In the genomic region with DNA sequence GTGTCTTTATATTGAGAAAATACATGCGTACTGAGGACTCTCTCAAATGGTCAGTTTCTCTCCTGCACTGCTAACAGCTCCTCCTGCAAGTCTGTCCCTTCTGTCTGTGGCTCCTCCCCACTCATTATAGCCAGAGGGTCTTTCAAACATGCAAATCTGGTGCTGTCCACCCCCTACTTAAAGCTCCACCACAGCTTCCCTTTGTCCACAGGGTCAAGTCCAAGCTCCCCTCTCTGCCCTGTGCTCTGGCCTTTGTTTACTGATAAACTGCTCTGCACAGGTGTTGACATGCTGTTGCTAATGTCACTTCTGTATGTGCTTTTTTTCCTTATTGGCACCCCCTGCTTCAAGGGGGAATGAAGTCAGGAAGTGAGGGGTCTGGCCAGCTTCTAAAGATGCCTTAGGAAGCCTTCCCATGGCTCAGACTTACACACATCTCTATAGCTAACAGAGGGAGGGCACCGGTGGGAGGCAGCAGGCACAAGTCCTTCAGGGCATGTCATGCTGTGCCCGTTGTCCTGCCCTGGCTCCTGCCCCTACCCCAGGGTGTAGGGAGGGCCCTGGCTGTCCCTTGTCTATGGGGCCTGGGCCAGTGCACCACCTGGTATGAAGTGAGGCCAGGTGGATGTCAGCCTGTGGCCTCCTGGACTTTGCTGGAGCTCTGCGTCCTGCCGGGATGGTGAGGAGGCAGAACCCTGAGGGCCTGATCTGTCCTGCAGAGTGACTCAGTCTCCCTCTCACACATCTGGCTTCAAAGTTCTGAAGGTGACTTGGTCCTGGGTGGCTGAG, we compare ENCODE assay signal across 18 cellular contexts. TPM values are rescaled to one million over a fixed set of nuclear protein-coding genes. Genes with fewer than 3 reads are reported as not detected.
A peak's percentile ranks its signal among the peaks of the same experiment; 100 is the strongest.
DNase-seq lines count a peak whose midpoint lies in the region; ATAC-seq and TF ChIP-seq lines count a peak whose summit lies in the region.
"Had no signal": no experiment of that assay in that cellular context is flagged by ENCODE, and none has a peak within 500 bp of the region (broad histone marks: within the 10 kb centered on the region; RNA-seq: fewer than 3 reads in every experiment).

No MANE protein-coding gene starts in this region.

- no peak overlapping the region for H3K9ac ChIP-seq in endodermal cell (ENCODE audit: extremely low read depth, low read length, poor library complexity, severe bottlenecking)
- H3K9ac ChIP-seq in mucosa of rectum (ENCODE audit: low read depth in 1 of 2, low read length in 2 of 2): peak overlapping the region; percentile 68 to 76

- H3K4me3 Mint-ChIP-seq in stimulated activated naive CD8-positive, alpha-beta T cell treated with anti-CD3 and anti-CD28 coated beads, Interleukin-15, amount 100 ng/mL, for 72 hours: no peak overlapping the region
- no peak overlapping the region for H3K4me3 Mint-ChIP-seq in endodermal cell
- H3K4me3 Mint-ChIP-seq: activated CD8-positive, alpha-beta memory T cell treated with anti-CD3 and anti-CD28 coated beads, Interleukin-2, amount 10 ng/mL, durations not matched to agents 7 days and 5 days; CD8-positive, alpha-beta T cell; neural crest cell; stimulated activated naive CD8-positive, alpha-beta T cell treated with anti-CD3 and anti-CD28 coated beads, Interleukin-15, Interleukin-2, amounts not matched to agents 100 ng/mL and 50 ng/mL, for 24 hours had no signal

- H3K9me3 ChIP-seq in endodermal cell (ENCODE audit: control insufficient read depth, low read length) (no peaks in the 10 kb centered on the region), mucosa of rectum (ENCODE audit: control insufficient read depth in 2 of 2, low read length in 2 of 2) (no peaks in the 10 kb centered on the region)
- H3K9me3 ChIP-seq: ascending aorta, gastrocnemius medialis had no signal

- TF ChIP-seq CTCF in endodermal cell (conservative IDR thresholded peaks at IDR 0.05): no peak

- no peaks in the 10 kb centered on the region for H3K4me1 Mint-ChIP-seq in stimulated activated naive CD8-positive, alpha-beta T cell treated with anti-CD3 and anti-CD28 coated beads, Interleukin-15, amount 100 ng/mL, for 72 hours
- H3K4me1 Mint-ChIP-seq in endodermal cell: peaks cover 28% of the 10 kb centered on the region

- no peak overlapping the region for H3K27ac Mint-ChIP-seq in stimulated activated naive CD8-positive, alpha-beta T cell treated with anti-CD3 and anti-CD28 coated beads, Interleukin-15, amount 100 ng/mL, for 72 hours
- H3K27ac Mint-ChIP-seq in endodermal cell: peak overlapping the region; percentile 65
- H3K27ac Mint-ChIP-seq: CD8-positive, alpha-beta T cell; stimulated activated naive CD8-positive, alpha-beta T cell treated with anti-CD3 and anti-CD28 coated beads, Interleukin-15, Interleukin-2, amounts not matched to agents 100 ng/mL and 50 ng/mL, for 24 hours had no signal

- no peaks in the 10 kb centered on the region for H3K27me3 Mint-ChIP-seq in stimulated activated naive CD8-positive, alpha-beta T cell treated with anti-CD3 and anti-CD28 coated beads, Interleukin-15, amount 100 ng/mL, for 72 hours
- peaks cover 2% of the 10 kb centered on the region for H3K27me3 Mint-ChIP-seq in endodermal cell (ENCODE audit: insufficient read depth)
- H3K27me3 Mint-ChIP-seq: activated CD8-positive, alpha-beta memory T cell treated with anti-CD3 and anti-CD28 coated beads, Interleukin-2, amount 10 ng/mL, durations not matched to agents 7 days and 5 days; stimulated activated naive CD8-positive, alpha-beta T cell treated with anti-CD3 and anti-CD28 coated beads, Interleukin-15, Interleukin-2, amounts not matched to agents 100 ng/mL and 50 ng/mL, for 24 hours had no signal

- no peaks in the 10 kb centered on the region for H3K9me3 Mint-ChIP-seq in stimulated activated naive CD8-positive, alpha-beta T cell treated with anti-CD3 and anti-CD28 coated beads, Interleukin-15, amount 100 ng/mL, for 72 hours
- H3K9me3 Mint-ChIP-seq in endodermal cell: no peaks in the 10 kb centered on the region
- H3K9me3 Mint-ChIP-seq: CD8-positive, alpha-beta T cell; neural crest cell; stimulated activated naive CD8-positive, alpha-beta T cell treated with anti-CD3 and anti-CD28 coated beads, Interleukin-15, Interleukin-2, amounts not matched to agents 100 ng/mL and 50 ng/mL, for 24 hours had no signal

- H3K27me3 ChIP-seq in endodermal cell (ENCODE audit: control insufficient read depth, insufficient read depth, low read length, poor library complexity, severe bottlenecking) (no peaks in the 10 kb centered on the region), mucosa of rectum (ENCODE audit: control insufficient read depth in 2 of 2, insufficient read depth in 2 of 2, low read length in 2 of 2) (no peaks in the 10 kb centered on the region)
- H3K27me3 ChIP-seq: ascending aorta, gastrocnemius medialis had no signal

- peaks cover 22% of the 10 kb centered on the region for H3K4me1 ChIP-seq in endodermal cell (ENCODE audit: control insufficient read depth, insufficient read depth, low read length)
- peaks cover 43 to 59% of the 10 kb centered on the region in 2 donors for H3K4me1 ChIP-seq in mucosa of rectum (ENCODE audit: control insufficient read depth in 2 of 2, insufficient read depth in 2 of 2, low read length in 2 of 2)
- H3K4me1 ChIP-seq: ascending aorta, gastrocnemius medialis had no signal

- WGBS in endodermal cell (ENCODE audit: insufficient coverage in 1 of 2, insufficient read length in 1 of 2), 2 experiments: 84 to 100% methylated on average over 1 to 5 of the region's 5 CpGs

- H3K36me3 ChIP-seq in endodermal cell (ENCODE audit: control insufficient read depth, insufficient read depth, low read length) (no peaks in the 10 kb centered on the region), mucosa of rectum (ENCODE audit: control insufficient read depth in 2 of 2, insufficient read depth in 2 of 2, low read length in 2 of 2) (no peaks in the 10 kb centered on the region)
- H3K36me3 ChIP-seq: ascending aorta, gastrocnemius medialis had no signal

- H3K27ac ChIP-seq in endodermal cell (ENCODE audit: low read depth, low read length): peak overlapping the region; percentile 53
- peak overlapping the region; percentile 90 to 92 for H3K27ac ChIP-seq in mucosa of rectum (ENCODE audit: low read depth in 2 of 2, low read length in 2 of 2)
- H3K27ac ChIP-seq: ascending aorta, epithelial cell of prostate, gastrocnemius medialis had no signal

- H3K36me3 Mint-ChIP-seq in endodermal cell (ENCODE audit: low read depth): no peaks in the 10 kb centered on the region
- H3K36me3 Mint-ChIP-seq: activated CD8-positive, alpha-beta memory T cell treated with anti-CD3 and anti-CD28 coated beads, Interleukin-2, amount 10 ng/mL, durations not matched to agents 7 days and 5 days; CD8-positive, alpha-beta T cell had no signal

- peak; percentile 28 for ATAC-seq in stimulated activated naive CD8-positive, alpha-beta T cell treated with anti-CD3 and anti-CD28 coated beads, Interleukin-15, Interleukin-2, amounts not matched to agents 100 U/mL and 50 U/mL, for 24 hours
- no peak for ATAC-seq in stimulated activated naive CD8-positive, alpha-beta T cell treated with anti-CD3 and anti-CD28 coated beads, Interleukin-15, amount 100 ng/mL, for 72 hours
- no peak for ATAC-seq in GM19351 (IDR thresholded peaks at IDR 0.05; ENCODE audit: unreplicated experiment)
- ATAC-seq: activated CD8-positive, alpha-beta memory T cell treated with anti-CD3 and anti-CD28 coated beads, Interleukin-2, amount 10 ng/mL, durations not matched to agents 7 days and 5 days; CD8-positive, alpha-beta T cell; gastrocnemius medialis had no signal

- no peak for DNase-seq in stimulated activated naive CD8-positive, alpha-beta T cell treated with anti-CD3 and anti-CD28 coated beads, Interleukin-15, Interleukin-2, amounts not matched to agents 100 U/mL and 50 U/mL, for 24 hours
- DNase-seq in stimulated activated naive CD8-positive, alpha-beta T cell treated with anti-CD3 and anti-CD28 coated beads, Interleukin-15, amount 100 ng/mL, for 72 hours: no peak
- DNase-seq in endodermal cell: no peak
- DNase-seq in cerebellum (ENCODE audit: low spot score): no peak
- no peak for DNase-seq in DMS79 treated with DMSO at 0.1 percent for 48 hours (lab: John Stamatoyannopoulos, UW)
- no peak for DNase-seq in 8988T
- DNase-seq: activated CD8-positive, alpha-beta memory T cell treated with anti-CD3 and anti-CD28 coated beads, Interleukin-2, amount 10 ng/mL, durations not matched to agents 7 days and 5 days; CD8-positive, alpha-beta T cell; gastrocnemius medialis; MM.1S; NCI-H187 treated with DMSO at 0.1 percent for 48 hours had no signal

- H3K4me3 ChIP-seq in endodermal cell (ENCODE audit: low read length) (no peak overlapping the region), mucosa of rectum (ENCODE audit: low read length in 2 of 2) (no peak overlapping the region)
- H3K4me3 ChIP-seq: ascending aorta, gastrocnemius medialis had no signal

RNA-seq across cellular contexts. Expression of a gene that starts 47.5 kb away (rescaled TPM):
- total RNA-seq in endodermal cell: under 1 TPM in 1 of 2 donors, not detected in 1; 0.04 TPM
- polyA plus RNA-seq in endodermal cell (2013, experiment 1 of 2): 0.07 TPM
- polyA plus RNA-seq in endodermal cell (2013, experiment 2 of 2): 0.12 TPM
- 1.1 TPM for total RNA-seq in cerebellum
- total RNA-seq: activated CD8-positive, alpha-beta memory T cell treated with anti-CD3 and anti-CD28 coated beads, Interleukin-2, amount 10 ng/mL, durations not matched to agents 7 days and 5 days; ascending aorta; CD8-positive, alpha-beta T cell; SK-MEL-5 had no signal
